ENCODE assay signal across 8 cellular contexts in the genomic region with DNA sequence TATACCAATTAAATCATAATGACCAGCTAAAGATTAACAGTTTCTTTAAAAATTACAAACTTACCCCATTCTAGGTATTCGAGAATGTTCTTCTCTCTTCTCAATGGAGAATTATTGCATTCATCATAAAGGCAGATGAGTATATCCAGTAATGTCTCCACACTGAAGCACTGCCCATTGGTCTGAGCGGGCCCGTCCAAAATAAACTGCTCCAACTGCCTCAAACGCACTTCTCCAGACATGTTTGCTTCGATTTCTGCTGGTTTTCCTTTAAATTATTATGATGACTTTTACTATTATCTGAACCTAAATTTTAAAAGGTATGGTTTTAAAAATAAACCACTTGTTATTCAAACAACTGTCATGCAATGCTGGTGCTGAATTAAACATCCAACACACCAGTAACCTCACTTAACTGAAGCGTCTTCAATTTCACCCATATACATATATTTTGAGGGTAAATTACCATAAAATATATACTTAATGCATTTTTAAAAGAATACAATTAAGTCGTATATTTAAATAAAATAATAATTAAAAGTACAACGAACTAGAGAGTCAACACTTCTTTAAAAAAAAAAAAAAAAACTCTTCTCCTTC. TPM values are rescaled to one million over a fixed set of nuclear protein-coding genes. Genes with fewer than 3 reads are reported as not detected.
A peak's percentile ranks its signal among the peaks of the same experiment; 100 is the strongest.
DNase-seq lines count a peak whose midpoint lies in the region; ATAC-seq and TF ChIP-seq lines count a peak whose summit lies in the region.

No MANE protein-coding gene starts in this region.

- H3K4me1 ChIP-seq in gastroesophageal sphincter = peaks cover 0 to 34% (median 2%) of the 10 kb centered on the region in 3 donors
- no peaks in the 10 kb centered on the region for H3K4me1 ChIP-seq in rectal smooth muscle tissue (ENCODE audit: control insufficient read depth, insufficient read depth, low read length)

- TF ChIP-seq EP300 in gastroesophageal sphincter (IDR thresholded peaks at IDR 0.05) = no peak

- no peaks in the 10 kb centered on the region for H3K9me3 ChIP-seq in gastroesophageal sphincter

- no peak for DNase-seq in Right ventricle myocardium superior
- DNase-seq in left ventricle myocardium superior = no peak
- no peak for DNase-seq in GF-D8 (lab: John Stamatoyannopoulos, UW)
- no peak for DNase-seq in NK-92 (lab: John Stamatoyannopoulos, UW; ENCODE audit: unreplicated experiment)
- DNase-seq in NCI-H2196 treated with DMSO at 0.1 percent for 48 hours (lab: John Stamatoyannopoulos, UW; ENCODE audit: unreplicated experiment) = no peak

- WGBS in gastroesophageal sphincter (ENCODE audit: low coverage in 1 of 2), 2 donors = 1 to 4% methylated on average over 8 of the region's 8 CpGs

- no peak for TF ChIP-seq POLR2A in gastroesophageal sphincter (IDR thresholded peaks at IDR 0.05)

- no peak overlapping the region for H3K9ac ChIP-seq in rectal smooth muscle tissue (ENCODE audit: low read length)

- H3K4me3 ChIP-seq in gastroesophageal sphincter (peak overlapping the region; percentile 85 to 100), rectal smooth muscle tissue (ENCODE audit: low read length) (peak overlapping the region; percentile 93)

- TF ChIP-seq CTCF in VCaP (conservative IDR thresholded peaks at IDR 0.05) = no peak
- no peak for TF ChIP-seq CTCF in gastroesophageal sphincter (IDR thresholded peaks at IDR 0.05)

- H3K27me3 ChIP-seq in gastroesophageal sphincter (no peaks in the 10 kb centered on the region), rectal smooth muscle tissue (ENCODE audit: control insufficient read depth, insufficient read depth, low read length) (no peaks in the 10 kb centered on the region)

- no peaks in the 10 kb centered on the region for H3K36me3 ChIP-seq in gastroesophageal sphincter
- no peaks in the 10 kb centered on the region for H3K36me3 ChIP-seq in rectal smooth muscle tissue (ENCODE audit: control insufficient read depth, insufficient read depth, low read length)

- H3K27ac ChIP-seq in VCaP (peak overlapping the region; percentile 83), gastroesophageal sphincter (peak overlapping the region; percentile 2 to 96 (median 92)), rectal smooth muscle tissue (ENCODE audit: low read depth, low read length) (peak overlapping the region; percentile 93)

- intact Hi-C loops in Right ventricle myocardium superior (cut with DNase I) (loop anchor here (5.0 kb wide), 2 partner anchors 40 to 120 kb away; no protein-coding TSS in a partner anchor), left ventricle myocardium superior (cut with micrococcal nuclease) (no loop called here)

- ATAC-seq in Right ventricle myocardium superior (ENCODE audit: poor library complexity) = peak; percentile 30
- ATAC-seq in left ventricle myocardium superior = no peak
- no peak for ATAC-seq in gastroesophageal sphincter

RNA-seq across cellular contexts. Expression of a gene that starts 1.3 kb away (rescaled TPM):
- total RNA-seq in Right ventricle myocardium superior (40.5 TPM), left ventricle myocardium superior (37.4 TPM), gastroesophageal sphincter (10 to 100 TPM; 60.7 to 92.1 (median 74.1) TPM)
